Comparison of ENCODE assay signal across 1 cellular context in the genomic region with DNA sequence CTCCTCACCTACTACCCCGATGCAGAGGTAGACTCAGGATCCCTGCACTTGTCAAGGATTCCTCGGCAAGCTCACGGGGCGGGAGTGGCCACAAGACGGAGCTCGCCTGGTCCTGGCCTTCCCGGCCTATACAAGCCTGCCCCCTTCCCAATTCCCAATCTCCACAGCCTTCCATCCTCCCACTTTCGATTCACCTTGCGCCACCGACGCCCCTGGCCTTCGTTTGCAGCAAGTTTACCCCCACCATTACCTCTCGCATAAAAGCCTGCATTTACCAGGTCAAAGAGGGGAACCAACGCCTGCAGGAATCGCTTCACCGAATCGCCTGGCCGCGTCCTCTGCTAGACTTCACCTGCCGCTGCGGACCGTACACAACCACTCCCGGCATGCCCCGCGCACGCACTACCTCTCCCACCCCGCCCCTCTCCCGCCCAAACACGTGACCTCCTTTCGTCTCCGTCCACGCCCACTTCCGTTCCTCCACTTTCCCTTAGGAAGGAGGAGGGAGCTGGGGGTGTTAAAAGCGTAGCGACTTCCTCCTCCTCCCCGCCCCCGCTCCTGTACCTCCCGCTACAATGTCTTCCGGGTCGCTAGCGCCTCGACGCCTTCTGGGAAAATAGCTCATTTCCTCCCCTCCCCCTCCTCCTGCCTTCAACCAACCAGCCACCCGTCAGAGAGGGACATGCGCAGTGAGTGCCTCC.
A peak's percentile ranks its signal among the peaks of the same experiment; 100 is the strongest.
TF ChIP-seq lines count a peak whose summit lies in the region.

ORC4 (minus strand) TSS at position 380 of the 701 bp plus-strand sequence. CDS start 44,779 bp downstream, outside the sequence.

TF ChIP-seq in HepG2, 621 proteins besides CTCF, POLR2A, EP300 and RAD21 (continued from another document and continues in another):
- TF ChIP-seq, protein P1, sequence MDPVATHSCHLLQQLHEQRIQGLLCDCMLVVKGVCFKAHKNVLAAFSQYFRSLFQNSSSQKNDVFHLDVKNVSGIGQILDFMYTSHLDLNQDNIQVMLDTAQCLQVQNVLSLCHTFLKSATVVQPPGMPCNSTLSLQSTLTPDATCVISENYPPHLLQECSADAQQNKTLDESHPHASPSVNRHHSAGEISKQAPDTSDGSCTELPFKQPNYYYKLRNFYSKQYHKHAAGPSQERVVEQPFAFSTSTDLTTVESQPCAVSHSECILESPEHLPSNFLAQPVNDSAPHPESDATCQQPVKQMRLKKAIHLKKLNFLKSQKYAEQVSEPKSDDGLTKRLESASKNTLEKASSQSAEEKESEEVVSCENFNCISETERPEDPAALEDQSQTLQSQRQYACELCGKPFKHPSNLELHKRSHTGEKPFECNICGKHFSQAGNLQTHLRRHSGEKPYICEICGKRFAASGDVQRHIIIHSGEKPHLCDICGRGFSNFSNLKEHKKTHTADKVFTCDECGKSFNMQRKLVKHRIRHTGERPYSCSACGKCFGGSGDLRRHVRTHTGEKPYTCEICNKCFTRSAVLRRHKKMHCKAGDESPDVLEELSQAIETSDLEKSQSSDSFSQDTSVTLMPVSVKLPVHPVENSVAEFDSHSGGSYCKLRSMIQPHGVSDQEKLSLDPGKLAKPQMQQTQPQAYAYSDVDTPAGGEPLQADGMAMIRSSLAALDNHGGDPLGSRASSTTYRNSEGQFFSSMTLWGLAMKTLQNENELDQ (CRISPR knock-in tag; IDR thresholded peaks at IDR 0.05; ENCODE audit: borderline replicate concordance) = no peak
- peak; percentile 95 for TF ChIP-seq ZNF143 (CRISPR knock-in tag; IDR thresholded peaks at IDR 0.05)
- TF ChIP-seq, protein P2, sequence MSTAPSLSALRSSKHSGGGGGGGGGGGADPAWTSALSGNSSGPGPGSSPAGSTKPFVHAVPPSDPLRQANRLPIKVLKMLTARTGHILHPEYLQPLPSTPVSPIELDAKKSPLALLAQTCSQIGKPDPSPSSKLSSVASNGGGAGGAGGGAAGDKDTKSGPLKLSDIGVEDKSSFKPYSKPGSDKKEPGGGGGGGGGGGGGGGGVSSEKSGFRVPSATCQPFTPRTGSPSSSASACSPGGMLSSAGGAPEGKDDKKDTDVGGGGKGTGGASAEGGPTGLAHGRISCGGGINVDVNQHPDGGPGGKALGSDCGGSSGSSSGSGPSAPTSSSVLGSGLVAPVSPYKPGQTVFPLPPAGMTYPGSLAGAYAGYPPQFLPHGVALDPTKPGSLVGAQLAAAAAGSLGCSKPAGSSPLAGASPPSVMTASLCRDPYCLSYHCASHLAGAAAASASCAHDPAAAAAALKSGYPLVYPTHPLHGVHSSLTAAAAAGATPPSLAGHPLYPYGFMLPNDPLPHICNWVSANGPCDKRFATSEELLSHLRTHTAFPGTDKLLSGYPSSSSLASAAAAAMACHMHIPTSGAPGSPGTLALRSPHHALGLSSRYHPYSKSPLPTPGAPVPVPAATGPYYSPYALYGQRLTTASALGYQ (CRISPR knock-in tag; IDR thresholded peaks at IDR 0.05) = no peak
- peak; percentile 27; the same call in 1 of the 2 replicates for TF ChIP-seq PRDM10 (CRISPR knock-in tag; IDR thresholded peaks at IDR 0.05; ENCODE audit: low read depth)
- TF ChIP-seq HNRNPLL (IDR thresholded peaks at IDR 0.05; ENCODE audit: low read depth, low read length, poor library complexity, severe bottlenecking) = peak; percentile 83
- TF ChIP-seq MAFK (conservative IDR thresholded peaks at IDR 0.05 in 1 of 2, IDR thresholded peaks at IDR 0.05 in 1 of 2; ENCODE audit: low read length in 2 of 2) = no peak
- TF ChIP-seq HOXA9 (CRISPR knock-in tag; IDR thresholded peaks at IDR 0.05; ENCODE audit: borderline replicate concordance) = no peak
- peak; percentile 58; the same call in 1 of the 2 replicates for TF ChIP-seq KDM6A (CRISPR knock-in tag; IDR thresholded peaks at IDR 0.05; ENCODE audit: low read depth)
- TF ChIP-seq NKX3-1 (CRISPR knock-in tag; IDR thresholded peaks at IDR 0.05) = no peak
- TF ChIP-seq ZNF878 (CRISPR knock-in tag; IDR thresholded peaks at IDR 0.05) = peak; percentile 82
- TF ChIP-seq MXI1 (IDR thresholded peaks at IDR 0.05; ENCODE audit: borderline replicate concordance, low read depth, low read length) = peak; percentile 80; the same call in 2 of the 3 replicates
- no peak for TF ChIP-seq CBX2 (IDR thresholded peaks at IDR 0.05; ENCODE audit: low read depth, low read length)
- TF ChIP-seq CBX2 (CRISPR knock-in tag; IDR thresholded peaks at IDR 0.05; ENCODE audit: low read depth) = no peak
- TF ChIP-seq ZNF296 (CRISPR knock-in tag; conservative IDR thresholded peaks at IDR 0.05) = no peak
- TF ChIP-seq SALL2 (CRISPR knock-in tag; IDR thresholded peaks at IDR 0.05) = peak; percentile 100
- TF ChIP-seq KLF6 (CRISPR knock-in tag; IDR thresholded peaks at IDR 0.05) = peak; percentile 93
- no peak; the same call in 1 of the 2 replicates for TF ChIP-seq ZNF234 (CRISPR knock-in tag; conservative IDR thresholded peaks at IDR 0.05)
- TF ChIP-seq, protein P3, sequence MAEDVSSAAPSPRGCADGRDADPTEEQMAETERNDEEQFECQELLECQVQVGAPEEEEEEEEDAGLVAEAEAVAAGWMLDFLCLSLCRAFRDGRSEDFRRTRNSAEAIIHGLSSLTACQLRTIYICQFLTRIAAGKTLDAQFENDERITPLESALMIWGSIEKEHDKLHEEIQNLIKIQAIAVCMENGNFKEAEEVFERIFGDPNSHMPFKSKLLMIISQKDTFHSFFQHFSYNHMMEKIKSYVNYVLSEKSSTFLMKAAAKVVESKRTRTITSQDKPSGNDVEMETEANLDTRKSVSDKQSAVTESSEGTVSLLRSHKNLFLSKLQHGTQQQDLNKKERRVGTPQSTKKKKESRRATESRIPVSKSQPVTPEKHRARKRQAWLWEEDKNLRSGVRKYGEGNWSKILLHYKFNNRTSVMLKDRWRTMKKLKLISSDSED (CRISPR knock-in tag; IDR thresholded peaks at IDR 0.05) = no peak
- no peak for TF ChIP-seq ZNF850 (CRISPR knock-in tag; conservative IDR thresholded peaks at IDR 0.05)
- TF ChIP-seq HOXA3 (CRISPR knock-in tag; IDR thresholded peaks at IDR 0.05) = peak; percentile 91
- peak; percentile 93 for TF ChIP-seq MEIS2 (CRISPR knock-in tag; IDR thresholded peaks at IDR 0.05)
- TF ChIP-seq KIAA2018 (CRISPR knock-in tag; IDR thresholded peaks at IDR 0.05; ENCODE audit: borderline replicate concordance) = no peak
- TF ChIP-seq THAP11 (CRISPR knock-in tag; IDR thresholded peaks at IDR 0.05) = peak; percentile 94
- no peak for TF ChIP-seq TBP (CRISPR knock-in tag; IDR thresholded peaks at IDR 0.05)
- peak; percentile 96 for TF ChIP-seq ZNF788 (CRISPR knock-in tag; IDR thresholded peaks at IDR 0.05; ENCODE audit: borderline replicate concordance)
- TF ChIP-seq NBN (conservative IDR thresholded peaks at IDR 0.05) = no peak
- TF ChIP-seq, protein P4, sequence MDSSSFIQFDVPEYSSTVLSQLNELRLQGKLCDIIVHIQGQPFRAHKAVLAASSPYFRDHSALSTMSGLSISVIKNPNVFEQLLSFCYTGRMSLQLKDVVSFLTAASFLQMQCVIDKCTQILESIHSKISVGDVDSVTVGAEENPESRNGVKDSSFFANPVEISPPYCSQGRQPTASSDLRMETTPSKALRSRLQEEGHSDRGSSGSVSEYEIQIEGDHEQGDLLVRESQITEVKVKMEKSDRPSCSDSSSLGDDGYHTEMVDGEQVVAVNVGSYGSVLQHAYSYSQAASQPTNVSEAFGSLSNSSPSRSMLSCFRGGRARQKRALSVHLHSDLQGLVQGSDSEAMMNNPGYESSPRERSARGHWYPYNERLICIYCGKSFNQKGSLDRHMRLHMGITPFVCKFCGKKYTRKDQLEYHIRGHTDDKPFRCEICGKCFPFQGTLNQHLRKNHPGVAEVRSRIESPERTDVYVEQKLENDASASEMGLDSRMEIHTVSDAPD (CRISPR knock-in tag; IDR thresholded peaks at IDR 0.05) = peak; percentile 90
- no peak for TF ChIP-seq ZNF33A (CRISPR knock-in tag; IDR thresholded peaks at IDR 0.05; ENCODE audit: borderline replicate concordance)
- peak; percentile 81 for TF ChIP-seq SP4 (CRISPR knock-in tag; IDR thresholded peaks at IDR 0.05)
- TF ChIP-seq ZNF354B (CRISPR knock-in tag; IDR thresholded peaks at IDR 0.05) = no peak
- TF ChIP-seq ZHX1 (CRISPR knock-in tag; IDR thresholded peaks at IDR 0.05; ENCODE audit: low read depth) = peak; percentile 93
